ENCODE assay signal across 2 cellular contexts in the genomic region with DNA sequence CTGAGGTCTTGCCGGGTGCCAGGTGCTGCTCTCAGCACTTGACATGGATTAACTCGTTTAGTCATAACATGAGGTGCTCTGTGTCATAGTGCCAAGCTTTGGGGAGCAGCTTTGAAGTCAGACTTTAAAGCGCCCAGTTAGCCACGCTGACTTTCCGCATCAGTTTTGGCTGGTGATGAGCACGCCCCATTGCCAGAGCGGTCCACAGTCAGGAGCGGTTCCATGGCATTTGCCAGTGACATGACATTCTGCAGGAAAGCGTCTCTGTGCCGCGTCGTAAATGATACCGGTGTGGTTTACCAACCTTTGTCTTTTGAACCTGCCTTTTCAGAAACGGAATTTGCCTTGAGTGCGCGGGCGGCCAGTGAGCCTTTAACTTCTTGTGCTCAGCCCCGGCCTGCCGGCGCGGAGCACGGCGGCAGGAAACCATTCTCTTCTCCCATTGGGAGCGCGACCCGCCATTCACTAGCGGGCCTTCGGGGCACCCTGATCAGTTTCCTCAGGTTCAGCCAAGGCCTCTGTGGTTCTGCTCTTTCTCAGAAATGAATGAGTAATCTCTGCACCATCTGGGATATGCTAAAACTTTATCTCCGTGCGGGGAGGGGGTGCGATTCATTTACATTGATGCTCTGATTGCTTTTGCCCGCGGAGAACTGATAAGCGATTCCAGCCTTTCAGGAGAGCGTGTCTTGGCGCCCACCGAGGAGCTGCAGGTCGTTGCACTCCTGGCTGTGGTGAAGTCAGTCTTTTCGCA.
TF ChIP-seq lines count a peak whose summit lies in the region.

No MANE protein-coding gene starts in this region.

TF ChIP-seq in HEK293, 187 proteins besides CTCF, POLR2A, EP300 and RAD21:
- TF ChIP-seq ZIC2 (tag by site-specific recombination; IDR thresholded peaks at IDR 0.05) (no peak), ZBTB8A (tag by site-specific recombination; IDR thresholded peaks at IDR 0.05) (no peak), ZNF138 (tag by site-specific recombination; IDR thresholded peaks at IDR 0.05; ENCODE audit: borderline replicate concordance) (no peak), ZNF629 (tag by site-specific recombination; IDR thresholded peaks at IDR 0.05) (no peak), ZFP41 (tag by site-specific recombination; IDR thresholded peaks at IDR 0.05; ENCODE audit: borderline replicate concordance) (no peak)
TF ChIP-seq in HEK293: peak in this region for 0.

TF ChIP-seq in HepG2, 621 proteins besides CTCF, POLR2A, EP300 and RAD21 (continues in another document):
- TF ChIP-seq, protein P1, sequence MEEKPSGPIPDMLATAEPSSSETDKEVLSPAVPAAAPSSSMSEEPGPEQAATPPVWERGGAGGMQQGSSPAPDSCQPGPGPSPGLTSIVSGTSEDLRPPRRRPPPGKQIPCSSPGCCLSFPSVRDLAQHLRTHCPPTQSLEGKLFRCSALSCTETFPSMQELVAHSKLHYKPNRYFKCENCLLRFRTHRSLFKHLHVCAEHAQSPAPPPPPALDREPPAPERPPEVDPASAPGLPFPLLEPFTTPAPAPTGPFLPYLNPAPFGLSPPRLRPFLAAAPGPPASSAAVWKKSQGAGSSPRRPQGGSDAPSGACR (CRISPR knock-in tag; IDR thresholded peaks at IDR 0.05), result no peak
- TF ChIP-seq ZNF557 (CRISPR knock-in tag; IDR thresholded peaks at IDR 0.05), result no peak
- TF ChIP-seq MXD4 (CRISPR knock-in tag; IDR thresholded peaks at IDR 0.05), result no peak
- no peak for TF ChIP-seq DPF2 (CRISPR knock-in tag; IDR thresholded peaks at IDR 0.05; ENCODE audit: borderline replicate concordance, low read depth)
- no peak for TF ChIP-seq ZNF629 (CRISPR knock-in tag; conservative IDR thresholded peaks at IDR 0.05)
- TF ChIP-seq, protein P2, sequence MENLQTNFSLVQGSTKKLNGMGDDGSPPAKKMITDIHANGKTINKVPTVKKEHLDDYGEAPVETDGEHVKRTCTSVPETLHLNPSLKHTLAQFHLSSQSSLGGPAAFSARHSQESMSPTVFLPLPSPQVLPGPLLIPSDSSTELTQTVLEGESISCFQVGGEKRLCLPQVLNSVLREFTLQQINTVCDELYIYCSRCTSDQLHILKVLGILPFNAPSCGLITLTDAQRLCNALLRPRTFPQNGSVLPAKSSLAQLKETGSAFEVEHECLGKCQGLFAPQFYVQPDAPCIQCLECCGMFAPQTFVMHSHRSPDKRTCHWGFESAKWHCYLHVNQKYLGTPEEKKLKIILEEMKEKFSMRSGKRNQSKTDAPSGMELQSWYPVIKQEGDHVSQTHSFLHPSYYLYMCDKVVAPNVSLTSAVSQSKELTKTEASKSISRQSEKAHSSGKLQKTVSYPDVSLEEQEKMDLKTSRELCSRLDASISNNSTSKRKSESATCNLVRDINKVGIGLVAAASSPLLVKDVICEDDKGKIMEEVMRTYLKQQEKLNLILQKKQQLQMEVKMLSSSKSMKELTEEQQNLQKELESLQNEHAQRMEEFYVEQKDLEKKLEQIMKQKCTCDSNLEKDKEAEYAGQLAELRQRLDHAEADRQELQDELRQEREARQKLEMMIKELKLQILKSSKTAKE (CRISPR knock-in tag; IDR thresholded peaks at IDR 0.05; ENCODE audit: borderline replicate concordance), result no peak
- peak; percentile 54; the same call in 1 of the 2 replicates for TF ChIP-seq ZFX (CRISPR knock-in tag; IDR thresholded peaks at IDR 0.05; ENCODE audit: low read depth)
- no peak for TF ChIP-seq ELF4 (CRISPR knock-in tag; IDR thresholded peaks at IDR 0.05; ENCODE audit: borderline replicate concordance)
- TF ChIP-seq CREM (IDR thresholded peaks at IDR 0.05), result no peak
- TF ChIP-seq CREM (CRISPR knock-in tag; IDR thresholded peaks at IDR 0.05), result no peak
- no peak for TF ChIP-seq NAIF1 (CRISPR knock-in tag; IDR thresholded peaks at IDR 0.05; ENCODE audit: borderline replicate concordance)
- no peak for TF ChIP-seq ZNF546 (CRISPR knock-in tag; conservative IDR thresholded peaks at IDR 0.05)
- TF ChIP-seq, protein P3, sequence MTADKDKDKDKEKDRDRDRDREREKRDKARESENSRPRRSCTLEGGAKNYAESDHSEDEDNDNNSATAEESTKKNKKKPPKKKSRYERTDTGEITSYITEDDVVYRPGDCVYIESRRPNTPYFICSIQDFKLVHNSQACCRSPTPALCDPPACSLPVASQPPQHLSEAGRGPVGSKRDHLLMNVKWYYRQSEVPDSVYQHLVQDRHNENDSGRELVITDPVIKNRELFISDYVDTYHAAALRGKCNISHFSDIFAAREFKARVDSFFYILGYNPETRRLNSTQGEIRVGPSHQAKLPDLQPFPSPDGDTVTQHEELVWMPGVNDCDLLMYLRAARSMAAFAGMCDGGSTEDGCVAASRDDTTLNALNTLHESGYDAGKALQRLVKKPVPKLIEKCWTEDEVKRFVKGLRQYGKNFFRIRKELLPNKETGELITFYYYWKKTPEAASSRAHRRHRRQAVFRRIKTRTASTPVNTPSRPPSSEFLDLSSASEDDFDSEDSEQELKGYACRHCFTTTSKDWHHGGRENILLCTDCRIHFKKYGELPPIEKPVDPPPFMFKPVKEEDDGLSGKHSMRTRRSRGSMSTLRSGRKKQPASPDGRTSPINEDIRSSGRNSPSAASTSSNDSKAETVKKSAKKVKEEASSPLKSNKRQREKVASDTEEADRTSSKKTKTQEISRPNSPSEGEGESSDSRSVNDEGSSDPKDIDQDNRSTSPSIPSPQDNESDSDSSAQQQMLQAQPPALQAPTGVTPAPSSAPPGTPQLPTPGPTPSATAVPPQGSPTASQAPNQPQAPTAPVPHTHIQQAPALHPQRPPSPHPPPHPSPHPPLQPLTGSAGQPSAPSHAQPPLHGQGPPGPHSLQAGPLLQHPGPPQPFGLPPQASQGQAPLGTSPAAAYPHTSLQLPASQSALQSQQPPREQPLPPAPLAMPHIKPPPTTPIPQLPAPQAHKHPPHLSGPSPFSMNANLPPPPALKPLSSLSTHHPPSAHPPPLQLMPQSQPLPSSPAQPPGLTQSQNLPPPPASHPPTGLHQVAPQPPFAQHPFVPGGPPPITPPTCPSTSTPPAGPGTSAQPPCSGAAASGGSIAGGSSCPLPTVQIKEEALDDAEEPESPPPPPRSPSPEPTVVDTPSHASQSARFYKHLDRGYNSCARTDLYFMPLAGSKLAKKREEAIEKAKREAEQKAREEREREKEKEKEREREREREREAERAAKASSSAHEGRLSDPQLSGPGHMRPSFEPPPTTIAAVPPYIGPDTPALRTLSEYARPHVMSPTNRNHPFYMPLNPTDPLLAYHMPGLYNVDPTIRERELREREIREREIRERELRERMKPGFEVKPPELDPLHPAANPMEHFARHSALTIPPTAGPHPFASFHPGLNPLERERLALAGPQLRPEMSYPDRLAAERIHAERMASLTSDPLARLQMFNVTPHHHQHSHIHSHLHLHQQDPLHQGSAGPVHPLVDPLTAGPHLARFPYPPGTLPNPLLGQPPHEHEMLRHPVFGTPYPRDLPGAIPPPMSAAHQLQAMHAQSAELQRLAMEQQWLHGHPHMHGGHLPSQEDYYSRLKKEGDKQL (CRISPR knock-in tag; IDR thresholded peaks at IDR 0.05; ENCODE audit: low read depth), result no peak
- TF ChIP-seq HDAC6 (IDR thresholded peaks at IDR 0.05; ENCODE audit: low read depth, low read length), result no peak
- TF ChIP-seq, protein P4, sequence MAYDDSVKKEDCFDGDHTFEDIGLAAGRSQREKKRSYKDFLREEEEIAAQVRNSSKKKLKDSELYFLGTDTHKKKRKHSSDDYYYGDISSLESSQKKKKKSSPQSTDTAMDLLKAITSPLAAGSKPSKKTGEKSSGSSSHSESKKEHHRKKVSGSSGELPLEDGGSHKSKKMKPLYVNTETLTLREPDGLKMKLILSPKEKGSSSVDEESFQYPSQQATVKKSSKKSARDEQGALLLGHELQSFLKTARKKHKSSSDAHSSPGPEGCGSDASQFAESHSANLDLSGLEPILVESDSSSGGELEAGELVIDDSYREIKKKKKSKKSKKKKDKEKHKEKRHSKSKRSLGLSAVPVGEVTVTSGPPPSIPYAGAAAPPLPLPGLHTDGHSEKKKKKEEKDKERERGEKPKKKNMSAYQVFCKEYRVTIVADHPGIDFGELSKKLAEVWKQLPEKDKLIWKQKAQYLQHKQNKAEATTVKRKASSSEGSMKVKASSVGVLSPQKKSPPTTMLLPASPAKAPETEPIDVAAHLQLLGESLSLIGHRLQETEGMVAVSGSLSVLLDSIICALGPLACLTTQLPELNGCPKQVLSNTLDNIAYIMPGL (CRISPR knock-in tag; IDR thresholded peaks at IDR 0.05; ENCODE audit: borderline replicate concordance in 1 of 2, low read depth in 1 of 2), result no peak
- no peak for TF ChIP-seq MATR3 (CRISPR knock-in tag; IDR thresholded peaks at IDR 0.05)
- TF ChIP-seq ZNF510 (CRISPR knock-in tag; IDR thresholded peaks at IDR 0.05; ENCODE audit: low read depth), result no peak
- peak; percentile 60 for TF ChIP-seq HNRNPLL (IDR thresholded peaks at IDR 0.05; ENCODE audit: low read depth, low read length, poor library complexity, severe bottlenecking)
- TF ChIP-seq, protein P5, sequence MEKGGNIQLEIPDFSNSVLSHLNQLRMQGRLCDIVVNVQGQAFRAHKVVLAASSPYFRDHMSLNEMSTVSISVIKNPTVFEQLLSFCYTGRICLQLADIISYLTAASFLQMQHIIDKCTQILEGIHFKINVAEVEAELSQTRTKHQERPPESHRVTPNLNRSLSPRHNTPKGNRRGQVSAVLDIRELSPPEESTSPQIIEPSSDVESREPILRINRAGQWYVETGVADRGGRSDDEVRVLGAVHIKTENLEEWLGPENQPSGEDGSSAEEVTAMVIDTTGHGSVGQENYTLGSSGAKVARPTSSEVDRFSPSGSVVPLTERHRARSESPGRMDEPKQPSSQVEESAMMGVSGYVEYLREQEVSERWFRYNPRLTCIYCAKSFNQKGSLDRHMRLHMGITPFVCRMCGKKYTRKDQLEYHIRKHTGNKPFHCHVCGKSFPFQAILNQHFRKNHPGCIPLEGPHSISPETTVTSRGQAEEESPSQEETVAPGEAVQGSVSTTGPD (CRISPR knock-in tag; IDR thresholded peaks at IDR 0.05), result no peak
- no peak for TF ChIP-seq FOSL1 (CRISPR knock-in tag; IDR thresholded peaks at IDR 0.05; ENCODE audit: borderline replicate concordance)
- TF ChIP-seq GABPB1 (CRISPR knock-in tag; IDR thresholded peaks at IDR 0.05), result peak; percentile 23; the same call in 1 of the 2 replicates
- no peak for TF ChIP-seq ZMYM2 (CRISPR knock-in tag; IDR thresholded peaks at IDR 0.05)
- no peak for TF ChIP-seq TOPORS (CRISPR knock-in tag; IDR thresholded peaks at IDR 0.05)
- TF ChIP-seq HCFC1 (IDR thresholded peaks at IDR 0.05; ENCODE audit: low read depth, low read length), result no peak
- TF ChIP-seq ZNF563 (CRISPR knock-in tag; IDR thresholded peaks at IDR 0.05), result no peak
- TF ChIP-seq, protein P6, sequence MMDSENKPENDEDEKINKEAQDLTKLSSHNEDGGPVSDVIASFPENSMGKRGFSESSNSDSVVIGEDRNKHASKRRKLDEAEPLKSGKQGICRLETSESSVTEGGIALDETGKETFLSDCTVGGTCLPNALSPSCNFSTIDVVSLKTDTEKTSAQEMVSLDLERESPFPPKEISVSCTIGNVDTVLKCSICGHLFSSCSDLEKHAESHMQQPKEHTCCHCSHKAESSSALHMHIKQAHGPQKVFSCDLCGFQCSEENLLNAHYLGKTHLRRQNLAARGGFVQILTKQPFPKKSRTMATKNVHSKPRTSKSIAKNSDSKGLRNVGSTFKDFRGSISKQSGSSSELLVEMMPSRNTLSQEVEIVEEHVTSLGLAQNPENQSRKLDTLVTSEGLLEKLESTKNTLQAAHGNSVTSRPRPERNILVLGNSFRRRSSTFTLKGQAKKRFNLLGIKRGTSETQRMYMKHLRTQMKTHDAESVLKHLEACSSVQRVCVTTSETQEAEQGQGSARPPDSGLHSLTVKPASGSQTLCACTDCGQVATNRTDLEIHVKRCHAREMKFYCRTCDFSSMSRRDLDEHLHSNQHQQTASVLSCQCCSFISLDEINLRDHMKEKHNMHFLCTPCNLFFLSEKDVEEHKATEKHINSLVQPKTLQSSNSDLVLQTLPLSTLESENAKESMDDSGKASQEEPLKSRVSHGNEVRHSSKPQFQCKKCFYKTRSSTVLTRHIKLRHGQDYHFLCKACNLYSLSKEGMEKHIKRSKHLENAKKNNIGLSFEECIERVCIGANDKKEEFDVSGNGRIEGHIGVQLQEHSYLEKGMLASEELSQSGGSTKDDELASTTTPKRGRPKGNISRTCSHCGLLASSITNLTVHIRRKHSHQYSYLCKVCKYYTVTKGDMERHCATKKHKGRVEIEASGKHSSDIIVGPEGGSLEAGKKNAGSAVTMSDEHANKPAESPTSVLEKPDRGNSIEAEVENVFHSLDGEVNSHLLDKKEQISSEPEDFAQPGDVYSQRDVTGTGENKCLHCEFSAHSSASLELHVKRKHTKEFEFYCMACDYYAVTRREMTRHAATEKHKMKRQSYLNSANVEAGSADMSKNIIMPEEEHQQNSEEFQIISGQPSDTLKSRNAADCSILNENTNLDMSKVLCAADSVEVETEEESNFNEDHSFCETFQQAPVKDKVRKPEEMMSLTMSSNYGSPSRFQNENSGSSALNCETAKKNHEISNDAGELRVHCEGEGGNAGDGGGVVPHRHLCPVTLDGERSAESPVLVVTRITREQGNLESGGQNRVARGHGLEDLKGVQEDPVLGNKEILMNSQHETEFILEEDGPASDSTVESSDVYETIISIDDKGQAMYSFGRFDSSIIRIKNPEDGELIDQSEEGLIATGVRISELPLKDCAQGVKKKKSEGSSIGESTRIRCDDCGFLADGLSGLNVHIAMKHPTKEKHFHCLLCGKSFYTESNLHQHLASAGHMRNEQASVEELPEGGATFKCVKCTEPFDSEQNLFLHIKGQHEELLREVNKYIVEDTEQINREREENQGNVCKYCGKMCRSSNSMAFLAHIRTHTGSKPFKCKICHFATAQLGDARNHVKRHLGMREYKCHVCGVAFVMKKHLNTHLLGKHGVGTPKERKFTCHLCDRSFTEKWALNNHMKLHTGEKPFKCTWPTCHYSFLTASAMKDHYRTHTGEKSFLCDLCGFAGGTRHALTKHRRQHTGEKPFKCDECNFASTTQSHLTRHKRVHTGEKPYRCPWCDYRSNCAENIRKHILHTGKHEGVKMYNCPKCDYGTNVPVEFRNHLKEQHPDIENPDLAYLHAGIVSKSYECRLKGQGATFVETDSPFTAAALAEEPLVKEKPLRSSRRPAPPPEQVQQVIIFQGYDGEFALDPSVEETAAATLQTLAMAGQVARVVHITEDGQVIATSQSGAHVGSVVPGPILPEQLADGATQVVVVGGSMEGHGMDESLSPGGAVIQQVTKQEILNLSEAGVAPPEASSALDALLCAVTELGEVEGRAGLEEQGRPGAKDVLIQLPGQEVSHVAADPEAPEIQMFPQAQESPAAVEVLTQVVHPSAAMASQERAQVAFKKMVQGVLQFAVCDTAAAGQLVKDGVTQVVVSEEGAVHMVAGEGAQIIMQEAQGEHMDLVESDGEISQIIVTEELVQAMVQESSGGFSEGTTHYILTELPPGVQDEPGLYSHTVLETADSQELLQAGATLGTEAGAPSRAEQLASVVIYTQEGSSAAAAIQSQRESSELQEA (CRISPR knock-in tag; IDR thresholded peaks at IDR 0.05; ENCODE audit: not compliant biosample characterization), result no peak
- TF ChIP-seq SRSF4 (IDR thresholded peaks at IDR 0.05; ENCODE audit: low read depth, low read length, poor library complexity, severe bottlenecking), result no peak
- TF ChIP-seq, protein P7, sequence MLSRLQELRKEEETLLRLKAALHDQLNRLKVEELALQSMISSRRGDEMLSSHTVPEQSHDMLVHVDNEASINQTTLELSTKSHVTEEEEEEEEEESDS (CRISPR knock-in tag; IDR thresholded peaks at IDR 0.05; ENCODE audit: borderline replicate concordance), result no peak
- no peak for TF ChIP-seq ZNF230 (CRISPR knock-in tag; IDR thresholded peaks at IDR 0.05)
- TF ChIP-seq ZNF354B (CRISPR knock-in tag; IDR thresholded peaks at IDR 0.05), result 0 out of 2 replicates have a peak, but pooled peaks have one; percentile 31
- no peak for TF ChIP-seq ZSCAN12 (CRISPR knock-in tag; IDR thresholded peaks at IDR 0.05)
- TF ChIP-seq ZSCAN21 (CRISPR knock-in tag; IDR thresholded peaks at IDR 0.05; ENCODE audit: borderline replicate concordance), result no peak
